Comparison of ENCODE assay signal across 1 cellular context in genomic region chrX:21705215-21705614, GRCh38.
TF ChIP-seq lines count a peak whose summit lies in the region.

No MANE protein-coding gene starts in this region.

TF ChIP-seq in HepG2, 621 proteins besides CTCF, POLR2A, EP300 and RAD21:
- TF ChIP-seq SP2 (CRISPR knock-in tag; IDR thresholded peaks at IDR 0.05), result no peak
- TF ChIP-seq ZNF33B (CRISPR knock-in tag; IDR thresholded peaks at IDR 0.05), result no peak
- no peak for TF ChIP-seq ZNF607 (CRISPR knock-in tag; IDR thresholded peaks at IDR 0.05; ENCODE audit: borderline replicate concordance)
- no peak for TF ChIP-seq HOXA5 (CRISPR knock-in tag; IDR thresholded peaks at IDR 0.05)
- TF ChIP-seq ZNF746 (CRISPR knock-in tag; IDR thresholded peaks at IDR 0.05), result no peak
- no peak for TF ChIP-seq ZNF558 (CRISPR knock-in tag; IDR thresholded peaks at IDR 0.05; ENCODE audit: borderline replicate concordance)
- no peak for TF ChIP-seq ZNF318 (CRISPR knock-in tag; IDR thresholded peaks at IDR 0.05)
- TF ChIP-seq DMAP1 (CRISPR knock-in tag; IDR thresholded peaks at IDR 0.05), result no peak
- TF ChIP-seq ZNF589 (CRISPR knock-in tag; conservative IDR thresholded peaks at IDR 0.05), result no peak
- TF ChIP-seq SKI (IDR thresholded peaks at IDR 0.05; ENCODE audit: partially characterized antibody), result no peak
- no peak for TF ChIP-seq ZSCAN21 (CRISPR knock-in tag; IDR thresholded peaks at IDR 0.05; ENCODE audit: borderline replicate concordance)
- TF ChIP-seq ZNF281 (CRISPR knock-in tag; IDR thresholded peaks at IDR 0.05; ENCODE audit: borderline replicate concordance), result no peak
- no peak for TF ChIP-seq ZNF263 (CRISPR knock-in tag; IDR thresholded peaks at IDR 0.05)
- no peak for TF ChIP-seq ZNF83 (CRISPR knock-in tag; IDR thresholded peaks at IDR 0.05; ENCODE audit: borderline replicate concordance)
- no peak for TF ChIP-seq ZNF275 (CRISPR knock-in tag; IDR thresholded peaks at IDR 0.05; ENCODE audit: borderline replicate concordance)
- no peak for TF ChIP-seq MXD4 (CRISPR knock-in tag; IDR thresholded peaks at IDR 0.05)
TF ChIP-seq in HepG2: peak in this region for 0.
